Comparison of ENCODE assay signal across 36 cellular contexts in the genomic region with DNA sequence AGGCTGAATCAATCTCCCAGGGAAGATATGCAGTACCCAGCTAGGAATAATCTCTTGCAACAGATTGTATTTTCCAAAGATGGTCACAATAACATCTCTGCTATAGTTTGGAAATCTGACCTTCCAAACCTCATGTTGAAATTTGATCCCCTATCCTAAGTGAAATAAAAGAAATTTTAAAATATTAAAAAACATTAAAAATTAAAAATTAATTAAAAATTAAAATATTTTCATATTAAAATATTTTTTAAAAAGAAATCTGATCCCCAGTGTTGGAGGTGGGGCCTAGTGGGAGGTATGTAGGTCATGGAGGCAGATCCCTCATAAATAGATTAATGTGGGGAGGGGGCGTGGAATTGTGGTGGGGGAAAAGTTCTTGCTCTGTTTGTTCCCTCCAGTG.
"Had no signal": no experiment of that assay in that cellular context is flagged by ENCODE, and none has a peak within 500 bp of the region (broad histone marks: within the 10 kb centered on the region; RNA-seq: fewer than 3 reads in every experiment).

No MANE protein-coding gene starts in this region.

- H3K9me3 Mint-ChIP-seq: activated naive CD4-positive, alpha-beta T cell treated with anti-CD3 and anti-CD28 coated beads for 36 hours; activated naive CD4-positive, alpha-beta T cell treated with anti-CD3 and anti-CD28 coated beads, Interleukin-2, amount 10 ng/mL, durations not matched to agents 7 days and 5 days; activated naive CD4-positive, alpha-beta T cell treated with anti-CD3 and anti-CD28 coated beads, Interleukin-2, amount 50 U/mL, for 24 hours; activated naive CD8-positive, alpha-beta T cell treated with anti-CD3 and anti-CD28 coated beads for 36 hours; activated naive CD8-positive, alpha-beta T cell treated with anti-CD3 and anti-CD28 coated beads, Interleukin-2, amount 10 ng/mL, durations not matched to agents 7 days and 5 days; activated naive CD8-positive, alpha-beta T cell treated with anti-CD3 and anti-CD28 coated beads, Interleukin-2, amount 50 U/mL, for 24 hours; activated T-cell treated with anti-CD3 and anti-CD28 coated beads, Interleukin-2, amount 50 U/mL, for 24 hours; activated T-cell treated with anti-CD3 and anti-CD28 coated beads, Interleukin-2, amount 50 U/mL, for 4 hours; activated T-cell treated with anti-CD3 and anti-CD28 coated beads, Interleukin-2, amount 50 U/mL, for 72 hours; activated T-helper 1 cell treated with anti-CD3 and anti-CD28 coated beads, Interleukin-12 subunit alpha, Interleukin-12 subunit beta, Interleukin-2, Interleukin-4 antibody, amounts not matched to agents 30 ng/mL and 10 ng/mL and 1 ng/mL, durations not matched to agents 14 hours and 24 hours and 36 hours; activated T-helper 17 cell treated with anti-CD3 and anti-CD28 coated beads, Interleukin-2, amount 50 U/mL, for 72 hours; activated T-helper 2 cell treated with anti-CD3 and anti-CD28 coated beads, Interferon-gamma antibody, Interleukin-2, Interleukin-4, amounts not matched to agents 10 μg/mL and 5 μg/mL and 100 μg/mL, durations not matched to agents 14 hours and 24 hours and 36 hours; central memory CD8-positive, alpha-beta T cell had no signal

- H3K27me3 ChIP-seq: adrenal gland, ascending aorta, body of pancreas, brain microvascular endothelial cell, breast epithelium had no signal

- H3K4me3 ChIP-seq: adrenal gland, ascending aorta, body of pancreas, breast epithelium had no signal

- H3K9me3 ChIP-seq: adrenal gland, ascending aorta, body of pancreas, breast epithelium had no signal

- DNase-seq: activated effector memory CD4-positive, alpha-beta T cell treated with anti-CD3 and anti-CD28 coated beads, Interleukin-2, amount 50 U/mL, for 16 hours; activated effector memory CD4-positive, alpha-beta T cell treated with Interleukin-2 at 50 U/mL for 16 hours; activated gamma-delta T cell; activated gamma-delta T cell treated with Interleukin-2 at 50 U/mL for 16 hours; activated naive CD4-positive, alpha-beta T cell; activated naive CD4-positive, alpha-beta T cell treated with anti-CD3 and anti-CD28 coated beads for 36 hours; activated naive CD4-positive, alpha-beta T cell treated with anti-CD3 and anti-CD28 coated beads, Interleukin-2, amount 10 ng/mL, durations not matched to agents 7 days and 5 days; activated naive CD4-positive, alpha-beta T cell treated with anti-CD3 and anti-CD28 coated beads, Interleukin-2, amount 50 U/mL, for 16 hours; activated naive CD4-positive, alpha-beta T cell treated with Interleukin-2 at 50 U/mL for 16 hours; activated naive CD8-positive, alpha-beta T cell treated with anti-CD3 and anti-CD28 coated beads for 36 hours; activated naive CD8-positive, alpha-beta T cell treated with anti-CD3 and anti-CD28 coated beads, Interleukin-2, amount 10 ng/mL, durations not matched to agents 7 days and 5 days; activated naive CD8-positive, alpha-beta T cell treated with anti-CD3 and anti-CD28 coated beads, Interleukin-2, amount 50 U/mL, for 24 hours; activated T-cell treated with anti-CD3 and anti-CD28 coated beads, Interleukin-2, amount 50 U/mL, for 24 hours; activated T-cell treated with anti-CD3 and anti-CD28 coated beads, Interleukin-2, amount 50 U/mL, for 4 hours; activated T-cell treated with anti-CD3 and anti-CD28 coated beads, Interleukin-2, amount 50 U/mL, for 48 hours; activated T-cell treated with anti-CD3 and anti-CD28 coated beads, Interleukin-2, amount 50 U/mL, for 72 hours; adrenal gland; amniotic stem cell; amygdala; anterior cingulate cortex; aorta; body of pancreas; brain microvascular endothelial cell; caudate nucleus; central memory CD4-positive, alpha-beta T cell; cerebellar nuclear complex had no signal

- ATAC-seq: activated naive CD4-positive, alpha-beta T cell treated with anti-CD3 and anti-CD28 coated beads, Interleukin-2, amount 50 U/mL, for 72 hours; activated naive CD8-positive, alpha-beta T cell treated with anti-CD3 and anti-CD28 coated beads, Interleukin-2, amount 50 U/mL, for 24 hours; activated T-cell treated with anti-CD3 and anti-CD28 coated beads, Interleukin-2, amount 50 U/mL, for 4 hours; activated T-cell treated with anti-CD3 and anti-CD28 coated beads, Interleukin-2, amount 50 U/mL, for 72 hours; activated T-helper 17 cell treated with anti-CD3 and anti-CD28 coated beads, Interleukin-2, amount 50 U/mL, for 72 hours; body of pancreas had no signal

- H3K27ac Mint-ChIP-seq: activated naive CD4-positive, alpha-beta T cell treated with anti-CD3 and anti-CD28 coated beads for 36 hours; activated naive CD4-positive, alpha-beta T cell treated with anti-CD3 and anti-CD28 coated beads, Interleukin-2, amount 10 ng/mL, durations not matched to agents 7 days and 5 days; activated naive CD8-positive, alpha-beta T cell; activated naive CD8-positive, alpha-beta T cell treated with anti-CD3 and anti-CD28 coated beads for 36 hours; activated naive CD8-positive, alpha-beta T cell treated with anti-CD3 and anti-CD28 coated beads, Interleukin-2, amount 10 ng/mL, durations not matched to agents 7 days and 5 days; activated naive CD8-positive, alpha-beta T cell treated with anti-CD3 and anti-CD28 coated beads, Interleukin-2, amount 50 U/mL, for 24 hours; activated T-cell treated with anti-CD3 and anti-CD28 coated beads, Interleukin-2, amount 50 U/mL, for 24 hours; activated T-helper 1 cell treated with anti-CD3 and anti-CD28 coated beads, Interleukin-12 subunit alpha, Interleukin-12 subunit beta, Interleukin-2, Interleukin-4 antibody, amounts not matched to agents 30 ng/mL and 10 ng/mL and 1 ng/mL, durations not matched to agents 14 hours and 24 hours and 36 hours; activated T-helper 17 cell treated with anti-CD3 and anti-CD28 coated beads, Interleukin-2, amount 50 U/mL, for 72 hours; activated T-helper 2 cell treated with anti-CD3 and anti-CD28 coated beads, Interferon-gamma antibody, Interleukin-2, Interleukin-4, amounts not matched to agents 10 μg/mL and 5 μg/mL and 100 μg/mL, durations not matched to agents 14 hours and 24 hours and 36 hours had no signal

- H3K36me3 ChIP-seq: adrenal gland, ascending aorta, brain microvascular endothelial cell, breast epithelium had no signal

- H3K27ac ChIP-seq: adrenal gland, ascending aorta, body of pancreas, brain microvascular endothelial cell, breast epithelium had no signal

- H3K36me3 Mint-ChIP-seq: activated naive CD4-positive, alpha-beta T cell treated with anti-CD3 and anti-CD28 coated beads, Interleukin-2, amount 10 ng/mL, durations not matched to agents 7 days and 5 days had no signal

- H3K4me1 ChIP-seq: ascending aorta, body of pancreas, breast epithelium had no signal

- H3K4me3 Mint-ChIP-seq: activated naive CD4-positive, alpha-beta T cell treated with anti-CD3 and anti-CD28 coated beads for 36 hours; activated naive CD4-positive, alpha-beta T cell treated with anti-CD3 and anti-CD28 coated beads, Interleukin-2, amount 10 ng/mL, durations not matched to agents 7 days and 5 days; activated naive CD4-positive, alpha-beta T cell treated with anti-CD3 and anti-CD28 coated beads, Interleukin-2, amount 50 U/mL, for 24 hours; activated naive CD8-positive, alpha-beta T cell; activated naive CD8-positive, alpha-beta T cell treated with anti-CD3 and anti-CD28 coated beads for 36 hours; activated naive CD8-positive, alpha-beta T cell treated with anti-CD3 and anti-CD28 coated beads, Interleukin-2, amount 10 ng/mL, durations not matched to agents 7 days and 5 days; activated naive CD8-positive, alpha-beta T cell treated with anti-CD3 and anti-CD28 coated beads, Interleukin-2, amount 50 U/mL, for 24 hours; activated T-cell treated with anti-CD3 and anti-CD28 coated beads, Interleukin-2, amount 50 U/mL, for 24 hours; activated T-cell treated with anti-CD3 and anti-CD28 coated beads, Interleukin-2, amount 50 U/mL, for 4 hours; activated T-cell treated with anti-CD3 and anti-CD28 coated beads, Interleukin-2, amount 50 U/mL, for 72 hours; activated T-helper 1 cell treated with anti-CD3 and anti-CD28 coated beads, Interleukin-12 subunit alpha, Interleukin-12 subunit beta, Interleukin-2, Interleukin-4 antibody, amounts not matched to agents 30 ng/mL and 10 ng/mL and 1 ng/mL, durations not matched to agents 14 hours and 24 hours and 36 hours; activated T-helper 17 cell treated with anti-CD3 and anti-CD28 coated beads, Interleukin-2, amount 50 U/mL, for 72 hours; brain; central memory CD8-positive, alpha-beta T cell had no signal

- H3K27me3 Mint-ChIP-seq: activated naive CD4-positive, alpha-beta T cell treated with anti-CD3 and anti-CD28 coated beads, Interleukin-2, amount 10 ng/mL, durations not matched to agents 7 days and 5 days; activated naive CD4-positive, alpha-beta T cell treated with anti-CD3 and anti-CD28 coated beads, Interleukin-2, amount 50 U/mL, for 24 hours; activated naive CD8-positive, alpha-beta T cell; activated naive CD8-positive, alpha-beta T cell treated with anti-CD3 and anti-CD28 coated beads for 36 hours; activated naive CD8-positive, alpha-beta T cell treated with anti-CD3 and anti-CD28 coated beads, Interleukin-2, amount 10 ng/mL, durations not matched to agents 7 days and 5 days; activated naive CD8-positive, alpha-beta T cell treated with anti-CD3 and anti-CD28 coated beads, Interleukin-2, amount 50 U/mL, for 24 hours; activated T-cell treated with anti-CD3 and anti-CD28 coated beads, Interleukin-2, amount 50 U/mL, for 24 hours; activated T-helper 17 cell treated with anti-CD3 and anti-CD28 coated beads, Interleukin-2, amount 50 U/mL, for 72 hours; brain; central memory CD8-positive, alpha-beta T cell had no signal
